In the genomic region with DNA sequence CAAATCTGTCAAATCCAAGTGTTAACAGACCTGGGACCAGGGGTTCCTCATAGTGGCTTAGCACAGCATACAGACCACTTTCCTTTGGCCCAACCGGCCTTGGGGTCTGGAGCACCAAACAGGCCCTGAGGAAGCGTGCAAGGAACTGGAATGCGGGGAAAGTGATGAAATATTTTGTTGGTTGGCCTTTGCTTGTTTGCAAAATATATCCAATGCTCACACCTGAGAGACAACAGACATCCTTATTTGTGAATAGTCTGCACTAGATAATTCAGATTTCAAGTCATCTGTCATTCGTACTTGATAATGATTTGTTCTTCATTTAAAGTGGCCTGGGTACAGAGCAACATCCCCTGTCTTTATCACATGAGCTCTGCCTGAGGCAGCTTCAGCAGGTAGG, we compare ENCODE assay signal across 32 cellular contexts. TPM values are rescaled to one million over a fixed set of nuclear protein-coding genes. Genes with fewer than 3 reads are reported as not detected.
"Had no signal": no experiment of that assay in that cellular context is flagged by ENCODE, and none has a peak within 500 bp of the region (broad histone marks: within the 10 kb centered on the region; RNA-seq: fewer than 3 reads in every experiment).

No MANE protein-coding gene starts in this region.

- H3K27ac ChIP-seq: adrenal gland, colonic mucosa, epithelial cell of prostate, esophagus squamous epithelium, left ventricle myocardium inferior, skin epidermis, vagina had no signal

- H3K4me3 Mint-ChIP-seq: activated CD8-positive, alpha-beta memory T cell treated with anti-CD3 and anti-CD28 coated beads, Interleukin-2, amount 10 ng/mL, durations not matched to agents 7 days and 5 days; activated CD8-positive, alpha-beta T cell treated with anti-CD3 and anti-CD28 coated beads, Interleukin-2, amount 10 ng/mL, durations not matched to agents 7 days and 5 days; activated naive CD8-positive, alpha-beta T cell; nephron; stimulated activated effector memory CD8-positive, alpha-beta T cell treated with anti-CD3 and anti-CD28 coated beads, Interleukin-12 subunit alpha, Interleukin-12 subunit beta, amount 100 ng/mL, for 72 hours; stimulated activated naive CD8-positive, alpha-beta T cell treated with anti-CD3 and anti-CD28 coated beads, Interleukin-15, Interleukin-2, amounts not matched to agents 100 ng/mL and 50 ng/mL, for 24 hours; type B pancreatic cell had no signal

- H3K9me3 Mint-ChIP-seq: activated T-helper 2 cell treated with anti-CD3 and anti-CD28 coated beads, Interferon-gamma antibody, Interleukin-2, Interleukin-4, amounts not matched to agents 10 μg/mL and 5 μg/mL and 100 μg/mL, durations not matched to agents 14 hours and 24 hours and 36 hours; nephron; stimulated activated effector memory CD8-positive, alpha-beta T cell treated with anti-CD3 and anti-CD28 coated beads, Interleukin-12 subunit alpha, Interleukin-12 subunit beta, amount 100 ng/mL, for 72 hours; stimulated activated naive CD8-positive, alpha-beta T cell treated with anti-CD3 and anti-CD28 coated beads, Interleukin-15, Interleukin-2, amounts not matched to agents 100 ng/mL and 50 ng/mL, for 24 hours; type B pancreatic cell had no signal

- H3K9me3 ChIP-seq: adrenal gland, body of pancreas, colonic mucosa, esophagus squamous epithelium, left ventricle myocardium inferior, vagina had no signal

- H3K27ac Mint-ChIP-seq: activated CD8-positive, alpha-beta memory T cell treated with anti-CD3 and anti-CD28 coated beads, Interleukin-2, amount 10 ng/mL, durations not matched to agents 7 days and 5 days; activated CD8-positive, alpha-beta T cell treated with anti-CD3 and anti-CD28 coated beads, Interleukin-2, amount 10 ng/mL, durations not matched to agents 7 days and 5 days; activated naive CD8-positive, alpha-beta T cell; activated T-helper 2 cell treated with anti-CD3 and anti-CD28 coated beads, Interferon-gamma antibody, Interleukin-2, Interleukin-4, amounts not matched to agents 10 μg/mL and 5 μg/mL and 100 μg/mL, durations not matched to agents 14 hours and 24 hours and 36 hours; nephron; stimulated activated effector memory CD8-positive, alpha-beta T cell treated with anti-CD3 and anti-CD28 coated beads, Interleukin-12 subunit alpha, Interleukin-12 subunit beta, amount 100 ng/mL, for 72 hours; stimulated activated naive CD8-positive, alpha-beta T cell treated with anti-CD3 and anti-CD28 coated beads, Interleukin-15, Interleukin-2, amounts not matched to agents 100 ng/mL and 50 ng/mL, for 24 hours had no signal

- H3K27me3 Mint-ChIP-seq: activated CD8-positive, alpha-beta memory T cell treated with anti-CD3 and anti-CD28 coated beads, Interleukin-2, amount 10 ng/mL, durations not matched to agents 7 days and 5 days; activated naive CD8-positive, alpha-beta T cell; stimulated activated naive CD8-positive, alpha-beta T cell treated with anti-CD3 and anti-CD28 coated beads, Interleukin-15, Interleukin-2, amounts not matched to agents 100 ng/mL and 50 ng/mL, for 24 hours had no signal

- H3K27me3 ChIP-seq: adrenal gland, body of pancreas, colonic mucosa, vagina had no signal

- DNase-seq: activated CD4-positive, alpha-beta T cell treated with anti-CD3 and anti-CD28 coated beads for 1 hour; activated CD8-positive, alpha-beta memory T cell treated with anti-CD3 and anti-CD28 coated beads, Interleukin-2, amount 10 ng/mL, durations not matched to agents 7 days and 5 days; activated CD8-positive, alpha-beta T cell treated with anti-CD3 and anti-CD28 coated beads, Interleukin-2, amount 10 ng/mL, durations not matched to agents 7 days and 5 days; activated T-cell treated with anti-CD3 and anti-CD28 coated beads, Interleukin-2, amount 50 U/mL, for 48 hours; aorta; cerebellar nuclear complex; colonic mucosa; effector CD8-positive, alpha-beta T cell; esophagus squamous epithelium; foreskin melanocyte; left ventricle myocardium inferior; mammary epithelial cell; stimulated activated CD4-positive, alpha-beta T cell treated with anti-CD3 and anti-CD28 coated beads, Interleukin-4, amount 100 ng/mL, for 24 hours; substantia nigra; T-helper 2 cell had no signal

- H3K4me1 Mint-ChIP-seq: nephron had no signal

- H3K4me3 ChIP-seq: adrenal gland, body of pancreas, colonic mucosa, esophagus squamous epithelium, left ventricle myocardium inferior, skin epidermis, vagina had no signal

- H3K4me1 ChIP-seq: adrenal gland, colonic mucosa had no signal

- ATAC-seq: activated CD8-positive, alpha-beta memory T cell treated with anti-CD3 and anti-CD28 coated beads, Interleukin-2, amount 10 ng/mL, durations not matched to agents 7 days and 5 days; activated CD8-positive, alpha-beta T cell treated with anti-CD3 and anti-CD28 coated beads, Interleukin-2, amount 10 ng/mL, durations not matched to agents 7 days and 5 days; sciatic nerve; stimulated activated effector memory CD8-positive, alpha-beta T cell treated with anti-CD3 and anti-CD28 coated beads, Interleukin-12 subunit alpha, Interleukin-12 subunit beta, amount 100 ng/mL, for 72 hours had no signal

RNA-seq across cellular contexts. Expression of gene ABCG8, which starts 43.5 kb away (rescaled TPM):
- total RNA-seq: activated CD8-positive, alpha-beta memory T cell treated with anti-CD3 and anti-CD28 coated beads, Interleukin-2, amount 10 ng/mL, durations not matched to agents 7 days and 5 days; activated CD8-positive, alpha-beta T cell treated with anti-CD3 and anti-CD28 coated beads, Interleukin-2, amount 10 ng/mL, durations not matched to agents 7 days and 5 days; aorta; body of pancreas; dermis microvascular lymphatic vessel endothelial cell; esophagus squamous epithelium; glomerular endothelial cell; left ventricle myocardium inferior; mammary epithelial cell; osteoblast; posterior vena cava; renal cortical epithelial cell; sciatic nerve; vagina had no signal
- polyA plus RNA-seq: mammary epithelial cell had no signal

RNA-seq across cellular contexts. Expression of gene ABCG5, which starts 43.7 kb away (rescaled TPM):
- total RNA-seq: activated CD8-positive, alpha-beta memory T cell treated with anti-CD3 and anti-CD28 coated beads, Interleukin-2, amount 10 ng/mL, durations not matched to agents 7 days and 5 days; activated CD8-positive, alpha-beta T cell treated with anti-CD3 and anti-CD28 coated beads, Interleukin-2, amount 10 ng/mL, durations not matched to agents 7 days and 5 days; aorta; body of pancreas; dermis microvascular lymphatic vessel endothelial cell; esophagus squamous epithelium; glomerular endothelial cell; left ventricle myocardium inferior; mammary epithelial cell; osteoblast; posterior vena cava; renal cortical epithelial cell; sciatic nerve; vagina had no signal
- polyA plus RNA-seq: mammary epithelial cell had no signal
